ENCODE assay signal across 11 cellular contexts in genomic region chr1:153616885-153617428, GRCh38. TPM values are rescaled to one million over a fixed set of nuclear protein-coding genes. Genes with fewer than 3 reads are reported as not detected.
A peak's percentile ranks its signal among the peaks of the same experiment; 100 is the strongest.
DNase-seq lines count a peak whose midpoint lies in the region; ATAC-seq, FAIRE-seq and TF ChIP-seq lines count a peak whose summit lies in the region.
"Had no signal": no experiment of that assay in that cellular context is flagged by ENCODE, and none has a peak within 500 bp of the region (broad histone marks: within the 10 kb centered on the region; RNA-seq: fewer than 3 reads in every experiment).

No MANE protein-coding gene starts in this region.

- H3K36me3 ChIP-seq in PC-3 (ENCODE audit: low read depth, low read length), result peaks cover 24% of the 10 kb centered on the region
- H3K36me3 ChIP-seq in psoas muscle (ENCODE audit: insufficient read depth in 1 of 2, low read depth in 1 of 2), result peaks cover 0 to 34% of the 10 kb centered on the region in 2 donors

- no peaks in the 10 kb centered on the region for H3K9me2 ChIP-seq in PC-3 (replicated peaks; ENCODE audit: low read length)

- H3K4me1 Mint-ChIP-seq in glutamatergic neuron (ENCODE audit: low read depth, unreplicated experiment), result no peaks in the 10 kb centered on the region

- no peak for FAIRE-seq in urothelium cell line (lab: Jason Lieb, UNC)

- peak overlapping the region; percentile 81 for H3K4me2 ChIP-seq in PC-3 (ENCODE audit: low read length)

- intact Hi-C loops in PC-3 (cut with micrococcal nuclease) (loop anchor here (1.0 to 2.0 kb wide), 2 partner anchors 45 to 106 kb away; no protein-coding TSS in a partner anchor), psoas muscle (cut with DNase I) (loop anchor here (2.0 to 5.0 kb wide), 2 partner anchors 44 to 105 kb away; no protein-coding TSS in a partner anchor)

- H3K9ac ChIP-seq in PC-3 (ENCODE audit: low read length), result peak overlapping the region; percentile 67

- H3K9me3 ChIP-seq in PC-3 (ENCODE audit: low read length), result no peaks in the 10 kb centered on the region
- H3K9me3 ChIP-seq in psoas muscle, result no peaks in the 10 kb centered on the region

- no peak overlapping the region for H2AFZ ChIP-seq in PC-3 (ENCODE audit: low read length)

- H3K9me3 Mint-ChIP-seq in glutamatergic neuron (ENCODE audit: unreplicated experiment), result no peaks in the 10 kb centered on the region

- H3K79me2 ChIP-seq in PC-3 (ENCODE audit: low read length), result peaks cover 50% of the 10 kb centered on the region

- peak overlapping the region; percentile 42 for H3K4me3 Mint-ChIP-seq in glutamatergic neuron (ENCODE audit: unreplicated experiment)
- H3K4me3 Mint-ChIP-seq: CD4-positive, alpha-beta memory T cell had no signal

- TF ChIP-seq CTCF in GM13976 (IDR thresholded peaks at IDR 0.05; ENCODE audit: borderline replicate concordance, control extremely low read depth, extremely low read depth, insufficient read depth, missing control alignments) (no peak), PC-3 (conservative IDR thresholded peaks at IDR 0.05; ENCODE audit: low read depth, low read length) (no peak), glutamatergic neuron (IDR thresholded peaks at IDR 0.05; ENCODE audit: partially characterized antibody, unreplicated experiment) (no peak), psoas muscle (IDR thresholded peaks at IDR 0.05) (no peak)

- H3K4me3 ChIP-seq in PC-3 (ENCODE audit: low read length) (no peak overlapping the region), psoas muscle (no peak overlapping the region)

- peaks cover 8% of the 10 kb centered on the region for H3K27me3 Mint-ChIP-seq in glutamatergic neuron (ENCODE audit: unreplicated experiment)

- peak; percentile 0; the same call in 1 of the 2 replicates for ATAC-seq in PC-3
- peak in 1 of 4 donors; percentile 2 for ATAC-seq in psoas muscle
- no peak for ATAC-seq in HG03354 (IDR thresholded peaks at IDR 0.05; ENCODE audit: poor library complexity, severe bottlenecking, unreplicated experiment)

- H3K27ac Mint-ChIP-seq in glutamatergic neuron (ENCODE audit: unreplicated experiment), result peak overlapping the region; percentile 55

- DNase-seq in GM13976 (ENCODE audit: low spot score) (peak; percentile 18), PC-3 (no peak), glutamatergic neuron (no peak), psoas muscle (no peak), SKM-1 treated with dmso at 0.1 percent for 144 hours (lab: John Stamatoyannopoulos, UW; ENCODE audit: unreplicated experiment) (no peak), urothelium cell line (ENCODE audit: low spot score) (no peak), NCI-H1436 treated with DMSO at 0.1 percent for 48 hours (lab: John Stamatoyannopoulos, UW) (no peak)
- DNase-seq: NCI-H146, occipital lobe had no signal

- BruUV-seq in PC-3 (replicated peaks; lab: Mats Ljungman, UMichigan), result no TSS peak

- H3K4me1 ChIP-seq in PC-3 (ENCODE audit: insufficient read depth, low read length) (peaks cover 49% of the 10 kb centered on the region), psoas muscle (peaks cover 8% of the 10 kb centered on the region)

- POLR2A ChIA-PET in PC-3 (lab: Charles Lee; ENCODE audit: unreplicated experiment), result interaction anchor here (1.1 to 2.2 kb wide), 2 partner anchors 10 to 17 kb away, joined by 3 to 12 read pairs; partner anchors contain the start of gene S100A13

- peaks cover 6% of the 10 kb centered on the region for H3K36me3 Mint-ChIP-seq in glutamatergic neuron (ENCODE audit: unreplicated experiment)
- H3K36me3 Mint-ChIP-seq: CD4-positive, alpha-beta memory T cell had no signal

- H3K27me3 ChIP-seq in PC-3 (ENCODE audit: low read length), result no peaks in the 10 kb centered on the region
- H3K27me3 ChIP-seq in psoas muscle (ENCODE audit: insufficient read depth in 3 of 3, low read length in 2 of 3), result no peaks in the 10 kb centered on the region

- in situ Hi-C loops in GM13976 (cut with MboI; ENCODE audit: low sequenced_read_pairs, unreplicated experiment), result no loop called here

- no peaks in the 10 kb centered on the region for H4K20me1 ChIP-seq in PC-3 (ENCODE audit: low read length)

- WGBS in psoas muscle, 3 donors, result 59 to 82% (median 75%) methylated on average over 2 to 5 of the region's 5 CpGs

- H3K27ac ChIP-seq in PC-3 (ENCODE audit: low read length) (peak overlapping the region; percentile 87), psoas muscle (peak overlapping the region; percentile 50)

- CTCF ChIA-PET in PC-3 (lab: Charles Lee), result interaction anchor here (0.6 to 2.6 kb wide), 7 partner anchors 10 to 84 kb away, joined by 3 to 14 read pairs (median 4); partner anchors contain the start of genes CHTOP and S100A13

- H3F3A ChIP-seq in PC-3 (ENCODE audit: low read length, unreplicated experiment), result peaks cover 8% of the 10 kb centered on the region

RNA-seq across cellular contexts. Expression of gene S100A14, which starts 0.8 kb away (rescaled TPM):
- total RNA-seq in PC-3 (2014; rRNA removed), result 462 and 536 TPM in 2 replicates
- total RNA-seq in glutamatergic neuron (ENCODE audit: unreplicated experiment), result not detected
- under 1 TPM in 1 of 4 donors, not detected in 3; 0.22 TPM for total RNA-seq in psoas muscle
- under 1 TPM; 0.38 to 0.48 (median 0.39) TPM for polyA plus RNA-seq in psoas muscle
- total RNA-seq: CD4-positive, alpha-beta memory T cell had no signal
- polyA plus RNA-seq: CD4-positive, alpha-beta memory T cell had no signal

RNA-seq across cellular contexts. Expression of gene S100A16, which starts 4.0 kb away (rescaled TPM):
- total RNA-seq in PC-3 (2014; rRNA removed) (1,254 and 1,288 TPM in 2 replicates), glutamatergic neuron (ENCODE audit: unreplicated experiment) (1.1 TPM), psoas muscle (10 to 100 TPM; 23.3 to 57.2 (median 38.3) TPM)
- polyA plus RNA-seq in psoas muscle, result 100 to 1,000 TPM in 1 of 3 donors, 10 to 100 TPM in 2; 23.5 to 251 (median 38.1) TPM
- total RNA-seq: CD4-positive, alpha-beta memory T cell had no signal
- polyA plus RNA-seq: CD4-positive, alpha-beta memory T cell had no signal

RNA-seq across cellular contexts. Expression of gene S100A13, which starts 10.3 kb away (rescaled TPM):
- total RNA-seq in PC-3 (2014; rRNA removed) (307 and 350 TPM in 2 replicates), glutamatergic neuron (ENCODE audit: unreplicated experiment) (92.8 TPM), psoas muscle (100 to 1,000 TPM in 2 of 4 donors, 10 to 100 TPM in 2; 72.4 to 199 (median 106) TPM)
- polyA plus RNA-seq in psoas muscle, result 100 to 1,000 TPM in 2 of 3 donors, 10 to 100 TPM in 1; 79.6 to 159 (median 133) TPM

RNA-seq across cellular contexts. Expression of gene S100A1, which starts 11.3 kb away (rescaled TPM):
- total RNA-seq in PC-3 (2014; rRNA removed), result 0.29 TPM in 1 of 2 replicates, not detected in the other
- 35.4 TPM for total RNA-seq in glutamatergic neuron (ENCODE audit: unreplicated experiment)
- total RNA-seq in psoas muscle, result 1,000 to 10,000 TPM in 3 of 4 donors, 100 to 1,000 TPM in 1; 785 to 1,205 (median 1,028) TPM
- polyA plus RNA-seq in psoas muscle, result 1,000 to 10,000 TPM in 1 of 3 donors, 100 to 1,000 TPM in 2; 370 to 1,423 (median 918) TPM
- total RNA-seq: CD4-positive, alpha-beta memory T cell had no signal
- polyA plus RNA-seq: CD4-positive, alpha-beta memory T cell had no signal

RNA-seq across cellular contexts. Expression of gene CHTOP, which starts 16.9 kb away (rescaled TPM):
- 101 and 112 TPM in 2 replicates for total RNA-seq in PC-3 (2014; rRNA removed)
- 84.7 TPM for total RNA-seq in glutamatergic neuron (ENCODE audit: unreplicated experiment)
- 10 to 100 TPM; 71.1 to 87.7 (median 80.2) TPM for total RNA-seq in psoas muscle
- 100 to 1,000 TPM in 2 of 3 donors, 10 to 100 TPM in 1; 88.3 to 122 (median 111) TPM for polyA plus RNA-seq in psoas muscle

Comparison
In these comparisons a context has a peak if more than half of its experiments do, and no peak if none do; other contexts are left out.
1. RNA of gene S100A14, which starts 0.8 kb away (total RNA-seq): 462 to 536 TPM in PC-3; 0.22 TPM in psoas muscle and not detected in glutamatergic neuron (single experiment); every median in the first group is over 100 times any median in the second.
2. RNA of gene S100A16, which starts 4.0 kb away (total RNA-seq): 1,254 to 1,288 TPM in PC-3; 23.3 to 57.2 TPM in psoas muscle and 1.1 TPM in glutamatergic neuron (single experiment); every median in the first group is over 10 times any median in the second.